In genomic region chr5:39479537-39479936, GRCh38 we compare ENCODE assay signal across 17 cellular contexts. TPM values are rescaled to one million over a fixed set of nuclear protein-coding genes. Genes with fewer than 3 reads are reported as not detected.
A peak's percentile ranks its signal among the peaks of the same experiment; 100 is the strongest.
DNase-seq lines count a peak whose midpoint lies in the region; ATAC-seq, FAIRE-seq and TF ChIP-seq lines count a peak whose summit lies in the region.
"Had no signal": no experiment of that assay in that cellular context is flagged by ENCODE, and none has a peak within 500 bp of the region (broad histone marks: within the 10 kb centered on the region; RNA-seq: fewer than 3 reads in every experiment).

No MANE protein-coding gene starts in this region.

- no peaks in the 10 kb centered on the region for H3K9me2 ChIP-seq in PC-3 (replicated peaks; ENCODE audit: low read length)

- ATAC-seq in PC-3 (peak; percentile 18), GM21447 (IDR thresholded peaks at IDR 0.05; ENCODE audit: unreplicated experiment) (no peak), HG02938 (IDR thresholded peaks at IDR 0.05; ENCODE audit: unreplicated experiment) (no peak)
- ATAC-seq: HCT116 had no signal

- H2AFZ ChIP-seq in PC-3 (ENCODE audit: low read length) = no peak overlapping the region
- H2AFZ ChIP-seq in endothelial cell of umbilical vein (ENCODE audit: low read depth, low read length) = peak overlapping the region; percentile 6

- H3K27me3 ChIP-seq in PC-3 (ENCODE audit: low read length) = no peaks in the 10 kb centered on the region
- H3K27me3 ChIP-seq in endothelial cell of umbilical vein (ENCODE audit: control insufficient read depth in 2 of 2, insufficient read depth in 2 of 2, low read length in 2 of 2) = no peaks in the 10 kb centered on the region

- H3K27ac Mint-ChIP-seq in nephron = peak overlapping the region; percentile 53 to 79 (median 71)
- H3K27ac Mint-ChIP-seq: CD4-positive, alpha-beta T cell; HFFc6 had no signal

- H4K20me1 ChIP-seq in PC-3 (ENCODE audit: low read length) (no peaks in the 10 kb centered on the region), endothelial cell of umbilical vein (replicated peaks; ENCODE audit: control insufficient read depth, extremely low read depth, insufficient read depth, low read length) (no peaks in the 10 kb centered on the region)

- H3K79me2 ChIP-seq in PC-3 (ENCODE audit: low read length) = no peaks in the 10 kb centered on the region
- no peaks in the 10 kb centered on the region for H3K79me2 ChIP-seq in endothelial cell of umbilical vein (ENCODE audit: control insufficient read depth, insufficient read depth, low read length)

- TF ChIP-seq CTCF in PC-3 (conservative IDR thresholded peaks at IDR 0.05; ENCODE audit: low read depth, low read length) = no peak
- TF ChIP-seq CTCF in endothelial cell of umbilical vein (IDR thresholded peaks at IDR 0.05; ENCODE audit: extremely low read depth in 1 of 2, insufficient read depth in 1 of 2, low read depth in 1 of 2, low read length in 2 of 2) = no peak
- TF ChIP-seq CTCF in nephron (IDR thresholded peaks at IDR 0.05; ENCODE audit: unreplicated experiment in 3 of 3) = no peak

- no peak overlapping the region for H3K27ac ChIP-seq in PC-3 (ENCODE audit: low read length)
- H3K27ac ChIP-seq in endothelial cell of umbilical vein (ENCODE audit: insufficient read depth, low read depth, low read length) = no peak overlapping the region
- H3K27ac ChIP-seq: C4-2B had no signal

- H3K4me1 ChIP-seq in PC-3 (ENCODE audit: insufficient read depth, low read length) (no peaks in the 10 kb centered on the region), endothelial cell of umbilical vein (ENCODE audit: control insufficient read depth, extremely low read depth, insufficient read depth, low read length) (peaks cover 9% of the 10 kb centered on the region)

- H3K9me1 ChIP-seq in endothelial cell of umbilical vein (replicated peaks; ENCODE audit: control insufficient read depth, extremely low read depth, insufficient read depth, low read length) = no peaks in the 10 kb centered on the region

- POLR2A ChIA-PET in PC-3 (lab: Charles Lee; ENCODE audit: unreplicated experiment) = no interaction called here
- POLR2A ChIA-PET in endothelial cell of umbilical vein (lab: Charles Lee) = no interaction called here

- H3K4me2 ChIP-seq in PC-3 (ENCODE audit: low read length) = no peak overlapping the region
- H3K4me2 ChIP-seq in endothelial cell of umbilical vein (ENCODE audit: insufficient read depth, low read length) = no peak overlapping the region

- H3K27me3 Mint-ChIP-seq in nephron (ENCODE audit: low read depth) = no peaks in the 10 kb centered on the region

- no peaks in the 10 kb centered on the region for H3K36me3 Mint-ChIP-seq in nephron (ENCODE audit: low read depth)

- no peaks in the 10 kb centered on the region for H3F3A ChIP-seq in PC-3 (ENCODE audit: low read length, unreplicated experiment)

- CTCF ChIA-PET in PC-3 (lab: Charles Lee) = no interaction called here
- CTCF ChIA-PET in endothelial cell of umbilical vein (lab: Charles Lee) = interaction anchor here (1.8 kb wide), 1 partner anchor 18 kb away, joined by 3 read pairs; no protein-coding TSS in a partner anchor

- no peak for TF ChIP-seq POLR2A in endothelial cell of umbilical vein (IDR thresholded peaks at IDR 0.05; ENCODE audit: low read depth, low read length)

- dilution Hi-C loops in endothelial cell of umbilical vein (cut with MboI; ENCODE audit: extremely low pct_ligation_motif_present, low sequenced_read_pairs) = no loop called here

- intact Hi-C loops in PC-3 (cut with micrococcal nuclease) = no loop called here
- intact Hi-C loops in endothelial cell of umbilical vein (cut with micrococcal nuclease) = no loop called here

- DNase-seq in PC-3 = no peak
- DNase-seq in endothelial cell of umbilical vein (ENCODE audit: low read depth, low spot score) = no peak
- no peak for DNase-seq in NCI-H226
- DNase-seq: Caco-2; CD4-positive, alpha-beta T cell; GOT3; H7; HFFc6 had no signal

- no TSS peak for BruUV-seq in PC-3 (replicated peaks; lab: Mats Ljungman, UMichigan)
- no TSS peak for BruUV-seq in endothelial cell of umbilical vein (replicated peaks; lab: Mats Ljungman, UMichigan)

- H3K4me1 Mint-ChIP-seq in nephron = peaks cover 36% of the 10 kb centered on the region

- H3K9ac ChIP-seq in PC-3 (ENCODE audit: low read length) = no peak overlapping the region
- H3K9ac ChIP-seq in endothelial cell of umbilical vein (replicated peaks; ENCODE audit: extremely low read depth, insufficient read depth, low read length) = no peak overlapping the region

- H3K9me3 ChIP-seq in PC-3 (ENCODE audit: low read length) (no peaks in the 10 kb centered on the region), endothelial cell of umbilical vein (replicated peaks; ENCODE audit: control insufficient read depth, insufficient read depth, low read length) (no peaks in the 10 kb centered on the region)
- H3K9me3 ChIP-seq: Caco-2 had no signal

- FAIRE-seq in endothelial cell of umbilical vein (lab: Jason Lieb, UNC) = no peak
- FAIRE-seq: D721Med, G401.6, GM12891, GM19239 had no signal

- H3K4me3 ChIP-seq in PC-3 (ENCODE audit: low read length) (no peak overlapping the region), endothelial cell of umbilical vein (replicated peaks in 1 of 3; ENCODE audit: insufficient read depth in 1 of 3, low read depth in 1 of 3, low read length in 3 of 3) (no peak overlapping the region)

- H3K4me3 Mint-ChIP-seq in nephron = no peak overlapping the region
- H3K4me3 Mint-ChIP-seq: CD4-positive, alpha-beta T cell; HFFc6 had no signal

- H3K9me3 Mint-ChIP-seq in nephron = no peaks in the 10 kb centered on the region
- H3K9me3 Mint-ChIP-seq: CD4-positive, alpha-beta T cell; HFFc6 had no signal

- H3K36me3 ChIP-seq in PC-3 (ENCODE audit: low read depth, low read length) (no peaks in the 10 kb centered on the region), endothelial cell of umbilical vein (ENCODE audit: control insufficient read depth in 2 of 2, extremely low read depth in 1 of 2, insufficient read depth in 2 of 2, low read length in 2 of 2) (no peaks in the 10 kb centered on the region)

TF ChIP-seq in endothelial cell of umbilical vein, 7 proteins besides CTCF, POLR2A, EP300 and RAD21:
- TF ChIP-seq MAX (IDR thresholded peaks at IDR 0.05; ENCODE audit: insufficient read depth, insufficient read length) = no peak

RNA-seq across cellular contexts. Expression of gene DAB2, which starts 54.8 kb away (rescaled TPM):
- total RNA-seq in PC-3 (2014; rRNA removed) = 11.8 and 14.1 TPM in 2 replicates
- 245 and 283 TPM in 2 replicates for total RNA-seq in endothelial cell of umbilical vein
- polyA plus RNA-seq in endothelial cell of umbilical vein = 168 TPM in 2 replicates
- polyA plus RNA-seq in endothelial cell of umbilical vein (2011; cell fraction: cytosol; rRNA removed) = 142 and 143 TPM in 2 replicates
- 403 and 406 TPM in 2 replicates for polyA plus RNA-seq in endothelial cell of umbilical vein (2011; cell fraction: nucleus; rRNA removed)
- polyA plus RNA-seq in endothelial cell of umbilical vein (2012) = 155 and 160 TPM in 2 replicates
- polyA minus RNA-seq in endothelial cell of umbilical vein = 381 and 392 TPM in 2 replicates
- polyA minus RNA-seq in endothelial cell of umbilical vein (2011; cell fraction: cytosol; rRNA and poly(A)+ RNA removed) = 71.7 TPM
- 989 and 991 TPM in 2 replicates for polyA minus RNA-seq in endothelial cell of umbilical vein (2011; cell fraction: nucleus; rRNA and poly(A)+ RNA removed)

Comparison
In these comparisons a context has a peak if more than half of its experiments do, and no peak if none do; other contexts are left out.
1. RNA of gene DAB2, which starts 54.8 kb away (total RNA-seq): 245 to 283 TPM in endothelial cell of umbilical vein; 11.8 to 14.1 TPM in PC-3; every median in the first group is over 10 times any median in the second.